In genomic region chr7:131105803-131106680, GRCh38 we compare ENCODE assay signal across 8 cellular contexts.
DNase-seq lines count a peak whose midpoint lies in the region; ATAC-seq lines count a peak whose summit lies in the region.

No MANE protein-coding gene starts in this region.

- POLR2A ChIA-PET in activated CD4-positive, alpha-beta memory T cell treated with anti-CD3 and anti-CD28 coated beads for 36 hours (lab: Charles Lee): interaction anchor here (0.8 to 5.1 kb wide), 14 partner anchors 10 to 395 kb away, joined by 3 to 32 read pairs (median 4); partner anchors contain the start of gene MKLN1

- no peaks in the 10 kb centered on the region for H3K27me3 Mint-ChIP-seq in activated CD4-positive, alpha-beta memory T cell treated with anti-CD3 and anti-CD28 coated beads for 36 hours

- H3K4me1 Mint-ChIP-seq in activated CD4-positive, alpha-beta memory T cell treated with anti-CD3 and anti-CD28 coated beads for 36 hours (ENCODE audit: low read depth): peaks cover 53% of the 10 kb centered on the region

- H3K4me3 Mint-ChIP-seq in activated CD4-positive, alpha-beta memory T cell treated with anti-CD3 and anti-CD28 coated beads for 36 hours: peak overlapping the region; percentile 94

- DNase-seq in SKM-1 treated with dmso at 0.1 percent for 144 hours (lab: John Stamatoyannopoulos, UW; ENCODE audit: unreplicated experiment) (peak; percentile 40), SKM-1 (lab: John Stamatoyannopoulos, UW; ENCODE audit: unreplicated experiment) (no peak), NCI-H345 (lab: John Stamatoyannopoulos, UW) (peak; percentile 68), ecto neural progenitor cell (ENCODE audit: low spot score) (peak; percentile 72), lung microvascular endothelial cell (ENCODE audit: low read depth in 2 of 2) (peak; percentile 75 to 76)
- peak; percentile 85 for DNase-seq in activated CD4-positive, alpha-beta memory T cell treated with anti-CD3 and anti-CD28 coated beads for 36 hours
- DNase-seq in stimulated activated CD4-positive, alpha-beta T cell treated with anti-CD3 and anti-CD28 coated beads, TNF-alpha, amount 100 ng/mL, for 48 hours (ENCODE audit: low read depth in 3 of 3): peak; percentile 50 to 70 (median 51)

- no peaks in the 10 kb centered on the region for H3K9me3 Mint-ChIP-seq in activated CD4-positive, alpha-beta memory T cell treated with anti-CD3 and anti-CD28 coated beads for 36 hours

- H3K36me3 Mint-ChIP-seq in activated CD4-positive, alpha-beta memory T cell treated with anti-CD3 and anti-CD28 coated beads for 36 hours: peaks cover 44% of the 10 kb centered on the region

- CTCF ChIA-PET in activated CD4-positive, alpha-beta memory T cell treated with anti-CD3 and anti-CD28 coated beads for 36 hours (lab: Charles Lee): interaction anchor here (0.6 to 1.2 kb wide), 6 partner anchors 19 to 316 kb away, joined by 3 to 5 read pairs (median 3); no protein-coding TSS in a partner anchor

- H3K27ac Mint-ChIP-seq in activated CD4-positive, alpha-beta memory T cell treated with anti-CD3 and anti-CD28 coated beads for 36 hours: peak overlapping the region; percentile 97

- intact Hi-C loops in activated CD4-positive, alpha-beta memory T cell treated with anti-CD3 and anti-CD28 coated beads for 36 hours (cut with micrococcal nuclease): loop anchor here (5.0 kb wide), 2 partner anchors 196 to 209 kb away; no protein-coding TSS in a partner anchor

- peak; percentile 44 for ATAC-seq in HG02970 (IDR thresholded peaks at IDR 0.05; ENCODE audit: low FRiP score, unreplicated experiment)
